In the genomic region with DNA sequence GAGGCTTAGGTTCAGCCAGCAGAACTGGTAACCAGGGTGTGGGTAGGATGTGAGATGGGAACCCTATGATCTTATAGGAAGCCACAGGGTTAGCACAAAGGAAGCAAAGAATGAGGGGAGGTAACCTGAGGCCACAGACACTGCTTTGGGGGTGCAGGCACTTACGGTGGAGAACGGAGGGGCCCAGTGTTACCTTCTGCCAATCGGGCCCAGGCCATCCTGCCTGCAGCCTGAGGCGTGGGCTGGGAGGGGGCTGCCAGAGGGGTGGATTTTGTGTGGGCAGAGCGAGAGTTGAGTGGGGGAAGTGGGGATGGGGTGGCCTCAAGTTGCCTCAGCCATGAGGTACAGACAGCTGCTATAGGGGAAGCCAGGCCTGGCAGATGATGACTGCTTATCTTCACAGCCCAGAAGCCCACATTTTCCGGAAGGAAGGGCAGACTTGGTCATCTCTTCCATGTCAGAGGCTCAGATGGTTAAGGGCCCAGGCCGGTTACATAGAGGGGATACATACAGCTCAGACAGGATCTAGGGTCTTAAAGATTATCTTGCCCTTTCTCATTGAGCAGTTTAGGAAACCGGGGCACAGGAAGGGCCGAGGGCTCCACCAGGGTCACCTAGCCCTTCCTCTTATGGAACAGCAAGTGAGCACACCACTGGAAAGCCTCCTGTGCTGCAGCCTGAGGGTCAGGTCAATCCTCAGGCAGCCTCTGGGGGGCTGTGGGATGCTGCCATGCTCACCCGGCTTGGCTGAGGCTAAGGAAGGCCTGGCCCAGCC, we compare ENCODE assay signal across 1 cellular context.
TF ChIP-seq lines count a peak whose summit lies in the region.

No MANE protein-coding gene starts in this region.

TF ChIP-seq in K562, 482 proteins besides CTCF, POLR2A, EP300 and RAD21 (continued from another document and continues in another):
- 0 out of 2 replicates have a peak, but pooled peaks have one; percentile 38 for TF ChIP-seq ZNF717 (CRISPR knock-in tag; IDR thresholded peaks at IDR 0.05)
- no peak for TF ChIP-seq ZC3H11A (IDR thresholded peaks at IDR 0.05; ENCODE audit: low read depth, low read length)
- TF ChIP-seq YY1 (IDR thresholded peaks at IDR 0.05; ENCODE audit: borderline replicate concordance in 1 of 3, control insufficient read depth in 1 of 3, extremely low read depth in 1 of 3, insufficient read depth in 3 of 3, insufficient read length in 1 of 3, insufficient replicate concordance in 2 of 3, low read depth in 1 of 3, low read length in 2 of 3): peak in 1 of 3 experiments; percentile 53
- peak; percentile 92 for TF ChIP-seq EHMT2 (IDR thresholded peaks at IDR 0.05)
- TF ChIP-seq BRD4 (IDR thresholded peaks at IDR 0.05): no peak
- TF ChIP-seq FOXM1 (IDR thresholded peaks at IDR 0.05; ENCODE audit: low read depth): peak; percentile 78
- no peak for TF ChIP-seq FOXM1 (CRISPR knock-in tag; IDR thresholded peaks at IDR 0.05; ENCODE audit: low read depth)
- no peak for TF ChIP-seq CHCHD3 (CRISPR knock-in tag; IDR thresholded peaks at IDR 0.05)
- TF ChIP-seq NUFIP1 (IDR thresholded peaks at IDR 0.05; ENCODE audit: partially characterized antibody): no peak
- TF ChIP-seq CCAR2 (IDR thresholded peaks at IDR 0.05; ENCODE audit: low read depth, low read length): no peak
- no peak for TF ChIP-seq CHD1 (IDR thresholded peaks at IDR 0.05; ENCODE audit: low read length)
- peak; percentile 80 for TF ChIP-seq SMARCE1 (IDR thresholded peaks at IDR 0.05)
- peak; percentile 96 for TF ChIP-seq GATA2 (CRISPR knock-in tag; IDR thresholded peaks at IDR 0.05)
- 0 out of 2 replicates have a peak, but pooled peaks have one; percentile 30 for TF ChIP-seq NFE2 (IDR thresholded peaks at IDR 0.05; ENCODE audit: low read depth)
- TF ChIP-seq ZMIZ1 (IDR thresholded peaks at IDR 0.05; ENCODE audit: low read depth in 2 of 2, low read length in 2 of 2): peak in 1 of 2 experiments; percentile 85; a peak in 2 of 4 replicates
- TF ChIP-seq GABPA (tag; conservative IDR thresholded peaks at IDR 0.05; ENCODE audit: low read depth): peak; percentile 72
- 0 out of 4 replicates have a peak, but pooled peaks of 1 of the 2 experiments have one; percentile 26 for TF ChIP-seq ARNT (IDR thresholded peaks at IDR 0.05)
- TF ChIP-seq WHSC1 (IDR thresholded peaks at IDR 0.05; ENCODE audit: low read length): no peak
- TF ChIP-seq CTBP1 (IDR thresholded peaks at IDR 0.05; ENCODE audit: borderline replicate concordance): peak; percentile 75; the same call in 1 of the 2 replicates
- no peak for TF ChIP-seq ZNF764 (CRISPR knock-in tag; IDR thresholded peaks at IDR 0.05; ENCODE audit: low read depth)
- 0 out of 2 replicates have a peak, but pooled peaks have one; percentile 60 for TF ChIP-seq BACH1 (tag; IDR thresholded peaks at IDR 0.05)
- TF ChIP-seq CBFA2T2 (conservative IDR thresholded peaks at IDR 0.05): peak; percentile 96
- no peak for TF ChIP-seq PREB (CRISPR knock-in tag; IDR thresholded peaks at IDR 0.05)
- no peak for TF ChIP-seq ZNF699 (CRISPR knock-in tag; IDR thresholded peaks at IDR 0.05; ENCODE audit: insufficient replicate concordance)
- TF ChIP-seq HLTF (IDR thresholded peaks at IDR 0.05): 0 out of 2 replicates have a peak, but pooled peaks have one; percentile 29
- no peak for TF ChIP-seq TSC22D4 (tag; IDR thresholded peaks at IDR 0.05)
- TF ChIP-seq MYNN (IDR thresholded peaks at IDR 0.05): peak; percentile 59; the same call in 1 of the 2 replicates
- no peak for TF ChIP-seq MYNN (CRISPR knock-in tag; IDR thresholded peaks at IDR 0.05)
- no peak for TF ChIP-seq CEBPB (tag; IDR thresholded peaks at IDR 0.05)
- no peak for TF ChIP-seq PHTF2 (CRISPR knock-in tag; IDR thresholded peaks at IDR 0.05)
- no peak for TF ChIP-seq NR2C2 (CRISPR knock-in tag; IDR thresholded peaks at IDR 0.05)
- peak; percentile 68; the same call in 1 of the 2 replicates for TF ChIP-seq NR2C2 (tag; IDR thresholded peaks at IDR 0.05)
- TF ChIP-seq ZBTB17 (CRISPR knock-in tag; IDR thresholded peaks at IDR 0.05): peak; percentile 68
- no peak; the same call in 1 of the 2 replicates for TF ChIP-seq PHB2 (IDR thresholded peaks at IDR 0.05; ENCODE audit: low read depth)
- TF ChIP-seq CBFA2T3 (IDR thresholded peaks at IDR 0.05): peak; percentile 97
- peak; percentile 78 for TF ChIP-seq ZKSCAN8 (CRISPR knock-in tag; IDR thresholded peaks at IDR 0.05)
- peak; percentile 65; the same call in 1 of the 2 replicates for TF ChIP-seq PML (IDR thresholded peaks at IDR 0.05; ENCODE audit: low read length)
- TF ChIP-seq MXI1 (IDR thresholded peaks at IDR 0.05; ENCODE audit: low read depth, low read length): 0 out of 2 replicates have a peak, but pooled peaks have one; percentile 25
- TF ChIP-seq, protein P1, sequence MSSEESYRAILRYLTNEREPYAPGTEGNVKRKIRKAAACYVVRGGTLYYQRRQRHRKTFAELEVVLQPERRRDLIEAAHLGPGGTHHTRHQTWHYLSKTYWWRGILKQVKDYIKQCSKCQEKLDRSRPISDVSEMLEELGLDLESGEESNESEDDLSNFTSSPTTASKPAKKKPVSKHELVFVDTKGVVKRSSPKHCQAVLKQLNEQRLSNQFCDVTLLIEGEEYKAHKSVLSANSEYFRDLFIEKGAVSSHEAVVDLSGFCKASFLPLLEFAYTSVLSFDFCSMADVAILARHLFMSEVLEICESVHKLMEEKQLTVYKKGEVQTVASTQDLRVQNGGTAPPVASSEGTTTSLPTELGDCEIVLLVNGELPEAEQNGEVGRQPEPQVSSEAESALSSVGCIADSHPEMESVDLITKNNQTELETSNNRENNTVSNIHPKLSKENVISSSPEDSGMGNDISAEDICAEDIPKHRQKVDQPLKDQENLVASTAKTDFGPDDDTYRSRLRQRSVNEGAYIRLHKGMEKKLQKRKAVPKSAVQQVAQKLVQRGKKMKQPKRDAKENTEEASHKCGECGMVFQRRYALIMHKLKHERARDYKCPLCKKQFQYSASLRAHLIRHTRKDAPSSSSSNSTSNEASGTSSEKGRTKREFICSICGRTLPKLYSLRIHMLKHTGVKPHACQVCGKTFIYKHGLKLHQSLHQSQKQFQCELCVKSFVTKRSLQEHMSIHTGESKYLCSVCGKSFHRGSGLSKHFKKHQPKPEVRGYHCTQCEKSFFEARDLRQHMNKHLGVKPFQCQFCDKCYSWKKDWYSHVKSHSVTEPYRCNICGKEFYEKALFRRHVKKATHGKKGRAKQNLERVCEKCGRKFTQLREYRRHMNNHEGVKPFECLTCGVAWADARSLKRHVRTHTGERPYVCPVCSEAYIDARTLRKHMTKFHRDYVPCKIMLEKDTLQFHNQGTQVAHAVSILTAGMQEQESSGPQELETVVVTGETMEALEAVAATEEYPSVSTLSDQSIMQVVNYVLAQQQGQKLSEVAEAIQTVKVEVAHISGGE (CRISPR knock-in tag; IDR thresholded peaks at IDR 0.05): peak in 1 of 3 experiments; percentile 65; a peak in 2 of 6 replicates
- peak; percentile 63; the same call in 1 of the 2 replicates for TF ChIP-seq MBD2 (IDR thresholded peaks at IDR 0.05; ENCODE audit: borderline replicate concordance, low read depth)
- TF ChIP-seq ADNP (tag; IDR thresholded peaks at IDR 0.05): no peak
- TF ChIP-seq ZNF280A (IDR thresholded peaks at IDR 0.05; ENCODE audit: low read depth, partially characterized antibody): no peak
- no peak for TF ChIP-seq DIDO1 (tag; IDR thresholded peaks at IDR 0.05; ENCODE audit: low read depth)
- no peak for TF ChIP-seq EZH2 (IDR thresholded peaks at IDR 0.05; ENCODE audit: borderline replicate concordance, low read depth, low read length)
- peak in 1 of 2 experiments; percentile 79; a peak in 1 of 4 replicates for TF ChIP-seq RCOR1 (IDR thresholded peaks at IDR 0.05; ENCODE audit: borderline replicate concordance in 1 of 2, low read depth in 2 of 2, low read length in 2 of 2)
- 0 out of 2 replicates have a peak, but pooled peaks have one; percentile 49 for TF ChIP-seq NR4A1 (CRISPR knock-in tag; IDR thresholded peaks at IDR 0.05)
- peak; percentile 74; the same call in 1 of the 2 replicates for TF ChIP-seq NR4A1 (tag; IDR thresholded peaks at IDR 0.05)
- no peak for TF ChIP-seq SMARCB1 (IDR thresholded peaks at IDR 0.05; ENCODE audit: insufficient read length, low read depth)
- 0 out of 2 replicates have a peak, but pooled peaks have one; percentile 64 for TF ChIP-seq GABPB1 (CRISPR knock-in tag; IDR thresholded peaks at IDR 0.05)
- TF ChIP-seq DPF2 (IDR thresholded peaks at IDR 0.05): peak; percentile 92
- 0 out of 2 replicates have a peak, but pooled peaks have one; percentile 32 for TF ChIP-seq RUNX1 (IDR thresholded peaks at IDR 0.05; ENCODE audit: low read depth)
- peak; percentile 52; the same call in 1 of the 2 replicates for TF ChIP-seq GATAD2A (IDR thresholded peaks at IDR 0.05)
- TF ChIP-seq MAFG (tag; conservative IDR thresholded peaks at IDR 0.05): no peak
- TF ChIP-seq NEUROD1 (IDR thresholded peaks at IDR 0.05; ENCODE audit: borderline replicate concordance, low read depth, low read length, partially characterized antibody): peak; percentile 72
- TF ChIP-seq, protein P2, sequence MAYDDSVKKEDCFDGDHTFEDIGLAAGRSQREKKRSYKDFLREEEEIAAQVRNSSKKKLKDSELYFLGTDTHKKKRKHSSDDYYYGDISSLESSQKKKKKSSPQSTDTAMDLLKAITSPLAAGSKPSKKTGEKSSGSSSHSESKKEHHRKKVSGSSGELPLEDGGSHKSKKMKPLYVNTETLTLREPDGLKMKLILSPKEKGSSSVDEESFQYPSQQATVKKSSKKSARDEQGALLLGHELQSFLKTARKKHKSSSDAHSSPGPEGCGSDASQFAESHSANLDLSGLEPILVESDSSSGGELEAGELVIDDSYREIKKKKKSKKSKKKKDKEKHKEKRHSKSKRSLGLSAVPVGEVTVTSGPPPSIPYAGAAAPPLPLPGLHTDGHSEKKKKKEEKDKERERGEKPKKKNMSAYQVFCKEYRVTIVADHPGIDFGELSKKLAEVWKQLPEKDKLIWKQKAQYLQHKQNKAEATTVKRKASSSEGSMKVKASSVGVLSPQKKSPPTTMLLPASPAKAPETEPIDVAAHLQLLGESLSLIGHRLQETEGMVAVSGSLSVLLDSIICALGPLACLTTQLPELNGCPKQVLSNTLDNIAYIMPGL (CRISPR knock-in tag; IDR thresholded peaks at IDR 0.05): no peak
- TF ChIP-seq ATF7 (IDR thresholded peaks at IDR 0.05): peak; percentile 64; the same call in 1 of the 2 replicates
- no peak for TF ChIP-seq POLR3G (IDR thresholded peaks at IDR 0.05; ENCODE audit: extremely low read depth, insufficient read length, insufficient replicate concordance)
- peak; percentile 22 for TF ChIP-seq CCNT2 (IDR thresholded peaks at IDR 0.05; ENCODE audit: borderline replicate concordance, extremely low read depth, insufficient read length, low read depth, low read length)
- TF ChIP-seq KLF6 (CRISPR knock-in tag; IDR thresholded peaks at IDR 0.05; ENCODE audit: borderline replicate concordance): no peak
- TF ChIP-seq ELF1 (tag; IDR thresholded peaks at IDR 0.05): peak; percentile 54; the same call in 1 of the 2 replicates
- 0 out of 2 replicates have a peak, but pooled peaks have one; percentile 26 for TF ChIP-seq ERF (CRISPR knock-in tag; IDR thresholded peaks at IDR 0.05)
- TF ChIP-seq, protein P3, sequence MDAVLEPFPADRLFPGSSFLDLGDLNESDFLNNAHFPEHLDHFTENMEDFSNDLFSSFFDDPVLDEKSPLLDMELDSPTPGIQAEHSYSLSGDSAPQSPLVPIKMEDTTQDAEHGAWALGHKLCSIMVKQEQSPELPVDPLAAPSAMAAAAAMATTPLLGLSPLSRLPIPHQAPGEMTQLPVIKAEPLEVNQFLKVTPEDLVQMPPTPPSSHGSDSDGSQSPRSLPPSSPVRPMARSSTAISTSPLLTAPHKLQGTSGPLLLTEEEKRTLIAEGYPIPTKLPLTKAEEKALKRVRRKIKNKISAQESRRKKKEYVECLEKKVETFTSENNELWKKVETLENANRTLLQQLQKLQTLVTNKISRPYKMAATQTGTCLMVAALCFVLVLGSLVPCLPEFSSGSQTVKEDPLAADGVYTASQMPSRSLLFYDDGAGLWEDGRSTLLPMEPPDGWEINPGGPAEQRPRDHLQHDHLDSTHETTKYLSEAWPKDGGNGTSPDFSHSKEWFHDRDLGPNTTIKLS (IDR thresholded peaks at IDR 0.05; ENCODE audit: borderline replicate concordance, low read depth): peak; percentile 32; the same call in 1 of the 2 replicates
